ENCODE assay signal across 10 cellular contexts in genomic region chr10:97684866-97685394, GRCh38. TPM values are rescaled to one million over a fixed set of nuclear protein-coding genes. Genes with fewer than 3 reads are reported as not detected.
DNase-seq lines count a peak whose midpoint lies in the region; ATAC-seq and TF ChIP-seq lines count a peak whose summit lies in the region.
"Had no signal": no experiment of that assay in that cellular context is flagged by ENCODE, and none has a peak within 500 bp of the region (broad histone marks: within the 10 kb centered on the region; RNA-seq: fewer than 3 reads in every experiment).

No MANE protein-coding gene starts in this region.

- no peak for TF ChIP-seq CTCF in heart right ventricle (IDR thresholded peaks at IDR 0.05)
- TF ChIP-seq CTCF in colonic mucosa (IDR thresholded peaks at IDR 0.05): no peak
- no peak for TF ChIP-seq CTCF in upper lobe of left lung (IDR thresholded peaks at IDR 0.05)

- ATAC-seq in heart right ventricle (no peak), left ventricle myocardium superior (no peak), upper lobe of left lung (ENCODE audit: low FRiP score in 2 of 2) (no peak), GM21528 (IDR thresholded peaks at IDR 0.05; ENCODE audit: low FRiP score, unreplicated experiment) (no peak)
- ATAC-seq: activated CD4-positive, CD25-positive, alpha-beta regulatory T cell treated with anti-CD3 and anti-CD28 coated beads, Interleukin-2, amount 50 U/mL, for 24 hours had no signal

- H3K36me3 ChIP-seq in heart right ventricle (peaks cover 0 to 3% (median 0%) of the 10 kb centered on the region in 9 donors), colonic mucosa (no peaks in the 10 kb centered on the region), muscle layer of colon (ENCODE audit: insufficient read depth, low read length) (peaks cover 2% of the 10 kb centered on the region), upper lobe of left lung (peaks cover 0 to 2% (median under 1%) of the 10 kb centered on the region in 4 donors)

- no peak for TF ChIP-seq POLR2A in upper lobe of left lung (IDR thresholded peaks at IDR 0.05)

- intact Hi-C loops in heart right ventricle (cut with DNase I) (loop anchor here in 2 of 10 donors (5.0 kb wide), 1 partner anchor 52 kb away; the partner anchor contains the start of gene ZFYVE27 (in 2 of the 2)), left ventricle myocardium superior (cut with micrococcal nuclease) (no loop called here), colonic mucosa (cut with DNase I) (no loop called here), head of caudate nucleus (cut with DNase I) (loop anchor here (10.0 kb wide), 1 partner anchor 50 kb away; the partner anchor contains the start of gene ZFYVE27)

- H3K27me3 ChIP-seq in heart right ventricle (no peaks in the 10 kb centered on the region), colonic mucosa (no peaks in the 10 kb centered on the region), muscle layer of colon (ENCODE audit: control insufficient read depth in 1 of 2, insufficient read depth in 2 of 2, low read length in 2 of 2) (no peaks in the 10 kb centered on the region), upper lobe of left lung (no peaks in the 10 kb centered on the region)

- H3K9ac ChIP-seq in colonic mucosa (ENCODE audit: low read depth in 2 of 2, low read length in 2 of 2) (peak overlapping the region; percentile 13 to 96), muscle layer of colon (ENCODE audit: low read length) (peak overlapping the region; percentile 23)

- H3K4me3 ChIP-seq in heart right ventricle: peak overlapping the region in 6 of 10 donors; percentile 72 to 89 (median 80)
- H3K4me3 ChIP-seq in colonic mucosa: peak overlapping the region; percentile 51
- H3K4me3 ChIP-seq in muscle layer of colon (ENCODE audit: low read depth in 1 of 2, low read length in 2 of 2): peak overlapping the region in 1 of 2 donors; percentile 86
- peak overlapping the region; percentile 23 to 72 (median 62) for H3K4me3 ChIP-seq in upper lobe of left lung

- no peak for TF ChIP-seq EP300 in upper lobe of left lung (IDR thresholded peaks at IDR 0.05)

- H3K9me3 ChIP-seq in heart right ventricle (no peaks in the 10 kb centered on the region), colonic mucosa (no peaks in the 10 kb centered on the region), muscle layer of colon (ENCODE audit: low read length) (no peaks in the 10 kb centered on the region), upper lobe of left lung (no peaks in the 10 kb centered on the region)

- peaks cover 10 to 60% (median 42%) of the 10 kb centered on the region in 9 donors for H3K4me1 ChIP-seq in heart right ventricle
- peaks cover 21% of the 10 kb centered on the region for H3K4me1 ChIP-seq in colonic mucosa
- peaks cover 55% of the 10 kb centered on the region for H3K4me1 ChIP-seq in muscle layer of colon (ENCODE audit: insufficient read depth, low read length)
- peaks cover 32 to 68% (median 59%) of the 10 kb centered on the region in 4 donors for H3K4me1 ChIP-seq in upper lobe of left lung

- H3K27ac ChIP-seq in heart right ventricle (peak overlapping the region in 6 of 10 donors; percentile 20 to 90 (median 45)), colonic mucosa (peak overlapping the region; percentile 86), muscle layer of colon (ENCODE audit: low read depth, low read length) (peak overlapping the region; percentile 76), upper lobe of left lung (peak overlapping the region; percentile 83 to 98 (median 91))

- DNase-seq in heart right ventricle (no peak), left ventricle myocardium superior (no peak), colonic mucosa (no peak), upper lobe of left lung (no peak), SKM-1 (lab: John Stamatoyannopoulos, UW; ENCODE audit: unreplicated experiment) (no peak), head of caudate nucleus (no peak)
- DNase-seq: activated naive CD4-positive, alpha-beta T cell treated with anti-CD3 and anti-CD28 coated beads, Interleukin-2, amount 50 U/mL, for 16 hours had no signal

- 58 to 62% methylated on average over 5 of the region's 5 CpGs for WGBS in heart right ventricle, 2 donors
- 43 to 65% methylated on average over 5 of the region's 5 CpGs for WGBS in upper lobe of left lung, 2 donors

RNA-seq across cellular contexts. Expression of gene AVPI1, which starts 2.1 kb away (rescaled TPM):
- total RNA-seq in heart right ventricle: 10 to 100 TPM in 3 of 10 donors, 1 to 10 TPM in 7; 6.5 to 12.9 (median 9.1) TPM
- polyA plus RNA-seq in heart right ventricle: 10 to 100 TPM in 1 of 2 donors, 1 to 10 TPM in 1; 5.3 to 41.0 TPM
- 8.9 TPM for total RNA-seq in left ventricle myocardium superior
- total RNA-seq in colonic mucosa: 10 to 100 TPM; 26.6 to 34.8 TPM
- total RNA-seq in upper lobe of left lung: 10 to 100 TPM; 25.2 to 62.5 (median 45.0) TPM

RNA-seq across cellular contexts. Expression of gene MARVELD1, which starts 28.6 kb away (rescaled TPM):
- total RNA-seq in heart right ventricle (10 to 100 TPM in 1 of 10 donors, 1 to 10 TPM in 9; 2.8 to 10.2 (median 5.8) TPM), left ventricle myocardium superior (7.1 TPM), colonic mucosa (10 to 100 TPM; 25.7 to 31.7 TPM), upper lobe of left lung (10 to 100 TPM; 18.2 to 62.7 (median 31.8) TPM)
- polyA plus RNA-seq in heart right ventricle: 10 to 100 TPM in 1 of 2 donors, 1 to 10 TPM in 1; 5.0 to 11.9 TPM

RNA-seq across cellular contexts. Expression of gene PI4K2A, which starts 44.5 kb away (rescaled TPM):
- total RNA-seq in heart right ventricle (10 to 100 TPM in 9 of 10 donors, 1 to 10 TPM in 1; 9.4 to 18.5 (median 14.2) TPM), left ventricle myocardium superior (10.2 TPM), colonic mucosa (10 to 100 TPM; 10.6 to 11.0 TPM), upper lobe of left lung (10 to 100 TPM; 22.0 to 34.4 (median 28.6) TPM)
- 10 to 100 TPM in 1 of 2 donors, 1 to 10 TPM in 1; 5.3 to 20.7 TPM for polyA plus RNA-seq in heart right ventricle

RNA-seq across cellular contexts. Expression of gene MORN4, which starts 51.6 kb away (rescaled TPM):
- total RNA-seq in heart right ventricle: 10 to 100 TPM in 8 of 10 donors, 1 to 10 TPM in 2; 4.4 to 17.1 (median 12.8) TPM
- polyA plus RNA-seq in heart right ventricle: 10 to 100 TPM; 16.0 to 17.6 TPM
- total RNA-seq in left ventricle myocardium superior: 8.7 TPM
- 1 to 10 TPM; 1.8 to 2.3 TPM for total RNA-seq in colonic mucosa
- 1 to 10 TPM; 1.3 to 7.7 (median 3.2) TPM for total RNA-seq in upper lobe of left lung

RNA-seq across cellular contexts. Expression of gene ZFYVE27, which starts 52.0 kb away (rescaled TPM):
- total RNA-seq in heart right ventricle (10 to 100 TPM in 8 of 10 donors, 1 to 10 TPM in 2; 7.5 to 16.0 (median 11.8) TPM), left ventricle myocardium superior (13.7 TPM), colonic mucosa (10 to 100 TPM; 45.9 to 47.9 TPM), upper lobe of left lung (10 to 100 TPM; 20.5 to 51.3 (median 26.4) TPM)
- polyA plus RNA-seq in heart right ventricle: 10 to 100 TPM; 10.2 to 17.6 TPM
